In genomic region chr12:110998971-110999370, GRCh38 we compare ENCODE assay signal across 25 cellular contexts.
DNase-seq lines count a peak whose midpoint lies in the region.
"Had no signal": no experiment of that assay in that cellular context is flagged by ENCODE, and none has a peak within 500 bp of the region (broad histone marks: within the 10 kb centered on the region; RNA-seq: fewer than 3 reads in every experiment).

No MANE protein-coding gene starts in this region.

- DNase-seq in DMS79 treated with DMSO at 0.1 percent for 48 hours (lab: John Stamatoyannopoulos, UW): no peak
- DNase-seq: 8988T; ACHN; AML-193; BE2C; Caco-2; Calu3; CD4-positive, alpha-beta memory T cell; CD4-positive, alpha-beta T cell; CD4-positive, CD25-positive, alpha-beta regulatory T cell; CD8-positive, alpha-beta memory T cell; CD8-positive, alpha-beta T cell; COR-L47; DMS 273 treated with DMSO at 0.1 percent for 48 hours; DMS153; DMS53; DMS79; DND-41; EL had no signal

- H3K27ac ChIP-seq in subcutaneous abdominal adipose tissue (ENCODE audit: low read depth, low read length): no peak overlapping the region
- H3K27ac ChIP-seq: 22Rv1, A549, BLaER1, C4-2B had no signal

- peak overlapping the region in 3 of 5 donors; percentile 0 to 36 (median 15) for H3K4me3 ChIP-seq in subcutaneous abdominal adipose tissue (ENCODE audit: low read depth in 1 of 5, low read length in 5 of 5)
- H3K4me3 ChIP-seq: A549; BLaER1; BLaER1 treated with 17β-estradiol and CSF1 and Interleukin-3, amounts not matched to agents 10 nM and 100 nM had no signal

- H3K27me3 ChIP-seq in subcutaneous abdominal adipose tissue (ENCODE audit: control insufficient read depth in 5 of 5, insufficient read depth in 4 of 5, low read length in 5 of 5): no peaks in the 10 kb centered on the region
- H3K27me3 ChIP-seq: BE2C; BLaER1; BLaER1 treated with 17β-estradiol and CSF1 and Interleukin-3, amounts not matched to agents 10 nM and 100 nM had no signal

- H3K9ac ChIP-seq in subcutaneous abdominal adipose tissue (ENCODE audit: low read length in 5 of 5): no peak overlapping the region
- H3K9ac ChIP-seq: BLaER1; BLaER1 treated with 17β-estradiol and CSF1 and Interleukin-3, amounts not matched to agents 10 nM and 100 nM had no signal

- H3K36me3 ChIP-seq in subcutaneous abdominal adipose tissue (ENCODE audit: control insufficient read depth in 5 of 5, insufficient read depth in 5 of 5, low read length in 5 of 5): no peaks in the 10 kb centered on the region
- H3K36me3 ChIP-seq: BE2C had no signal

- peaks cover 14 to 35% (median 33%) of the 10 kb centered on the region in 5 donors for H3K9me3 ChIP-seq in subcutaneous abdominal adipose tissue (ENCODE audit: control insufficient read depth in 5 of 5, low read length in 5 of 5)

- no peaks in the 10 kb centered on the region for H3K4me1 ChIP-seq in subcutaneous abdominal adipose tissue (ENCODE audit: control insufficient read depth in 5 of 5, insufficient read depth in 5 of 5, low read length in 5 of 5)
- H3K4me1 ChIP-seq: A549, BE2C, Caco-2 had no signal
